In genomic region chr9:21591221-21592062, GRCh38 we compare ENCODE assay signal across 1 cellular context.
TF ChIP-seq lines count a peak whose summit lies in the region.

No MANE protein-coding gene starts in this region.

TF ChIP-seq in A549, 52 proteins besides CTCF, POLR2A, EP300 and RAD21 (continued from another document):
- peak; percentile 99 for TF ChIP-seq HMGXB4 (CRISPR knock-in tag; IDR thresholded peaks at IDR 0.05; ENCODE audit: borderline replicate concordance)
- 0 out of 2 replicates have a peak, but pooled peaks have one; percentile 16 for TF ChIP-seq HOXB13 (CRISPR knock-in tag; IDR thresholded peaks at IDR 0.05; ENCODE audit: low read depth)
